9 cellular contexts compared by ENCODE assay signal in genomic region chr7:108436906-108437305, GRCh38.
"Had no signal": no experiment of that assay in that cellular context is flagged by ENCODE, and none has a peak within 500 bp of the region (broad histone marks: within the 10 kb centered on the region; RNA-seq: fewer than 3 reads in every experiment).

No MANE protein-coding gene starts in this region.

- FAIRE-seq: HTR-8/SVneo, K562 had no signal

- ATAC-seq: HCT116, K562 had no signal

- DNase-seq: GM23248, GOT3, H7, IMR-90, Kasumi-1, KG1 had no signal
